25 cellular contexts compared by ENCODE assay signal in genomic region chr22:32058656-32059280, GRCh38. TPM values are rescaled to one million over a fixed set of nuclear protein-coding genes. Genes with fewer than 3 reads are reported as not detected.
DNase-seq lines count a peak whose midpoint lies in the region; ATAC-seq and TF ChIP-seq lines count a peak whose summit lies in the region.
"Had no signal": no experiment of that assay in that cellular context is flagged by ENCODE, and none has a peak within 500 bp of the region (broad histone marks: within the 10 kb centered on the region; RNA-seq: fewer than 3 reads in every experiment).

No MANE protein-coding gene starts in this region.

- H3K4me3 Mint-ChIP-seq in chondrocyte (ENCODE audit: unreplicated experiment), result no peak overlapping the region
- H3K4me3 Mint-ChIP-seq: activated B cell treated with CpG ODN at 0.5 μM for 24 hours; activated naive CD8-positive, alpha-beta T cell treated with anti-CD3 and anti-CD28 coated beads, Interleukin-2, amount 10 ng/mL, durations not matched to agents 7 days and 5 days had no signal

- H3K4me1 ChIP-seq in GM23248 (ENCODE audit: insufficient read depth) (no peaks in the 10 kb centered on the region), right cardiac atrium (ENCODE audit: control insufficient read depth, insufficient read depth, low read length) (no peaks in the 10 kb centered on the region), colonic mucosa (no peaks in the 10 kb centered on the region)
- H3K4me1 ChIP-seq: breast epithelium, esophagus squamous epithelium, SJSA1, vagina had no signal

- H3K27me3 ChIP-seq in GM23248 (replicated peaks; ENCODE audit: insufficient read depth), result peaks cover 13% of the 10 kb centered on the region; the same call in 1 of the 2 replicates
- H3K27me3 ChIP-seq in right cardiac atrium (ENCODE audit: control insufficient read depth, insufficient read depth), result no peaks in the 10 kb centered on the region
- no peaks in the 10 kb centered on the region for H3K27me3 ChIP-seq in colonic mucosa
- H3K27me3 ChIP-seq: breast epithelium, vagina had no signal

- no peaks in the 10 kb centered on the region for H3F3A ChIP-seq in GM23248 (ENCODE audit: insufficient read depth)

- H3K27ac Mint-ChIP-seq in chondrocyte (ENCODE audit: unreplicated experiment), result peak overlapping the region; percentile 82
- H3K27ac Mint-ChIP-seq: activated B cell treated with CpG ODN at 0.5 μM for 24 hours; activated naive CD8-positive, alpha-beta T cell treated with anti-CD3 and anti-CD28 coated beads, Interleukin-2, amount 10 ng/mL, durations not matched to agents 7 days and 5 days had no signal

- 8 to 17% methylated on average over 3 of the region's 3 CpGs for WGBS in GM23248 (ENCODE audit: low coverage in 1 of 2, low lambda C conversion rate in 2 of 2, missing lambda C conversion rate in 2 of 2), 2 experiments
- WGBS in right cardiac atrium, result 41% methylated on average over 3 of the region's 3 CpGs

- intact Hi-C loops in right cardiac atrium (cut with DNase I), result no loop called here
- intact Hi-C loops in head of caudate nucleus (cut with DNase I), result no loop called here
- intact Hi-C loops in colonic mucosa (cut with DNase I), result no loop called here

- H3K9me3 Mint-ChIP-seq in chondrocyte (ENCODE audit: low read depth), result no peaks in the 10 kb centered on the region

- H3K27ac ChIP-seq in GM23248 (no peak overlapping the region), right cardiac atrium (ENCODE audit: low read length) (peak overlapping the region; percentile 88), colonic mucosa (no peak overlapping the region)
- H3K27ac ChIP-seq: breast epithelium, esophagus squamous epithelium, PC-9, SJSA1, vagina had no signal

- peak; percentile 80 to 90 for ATAC-seq in right cardiac atrium
- no peak for ATAC-seq in HG02870 (IDR thresholded peaks at IDR 0.05; ENCODE audit: unreplicated experiment)
- ATAC-seq: HCT116 had no signal

- no peaks in the 10 kb centered on the region for H3K79me2 ChIP-seq in GM23248 (ENCODE audit: insufficient read depth)

- H3K9ac ChIP-seq in GM23248 (no peak overlapping the region), colonic mucosa (ENCODE audit: low read depth in 2 of 2, low read length in 2 of 2) (no peak overlapping the region)

- in situ Hi-C loops in GM23248 (cut with MboI), result no loop called here

- H3K36me3 ChIP-seq in GM23248 (ENCODE audit: low read depth), result no peaks in the 10 kb centered on the region
- no peaks in the 10 kb centered on the region for H3K36me3 ChIP-seq in colonic mucosa
- H3K36me3 ChIP-seq: breast epithelium, esophagus squamous epithelium, SJSA1, vagina had no signal

- peaks cover 6% of the 10 kb centered on the region for H3K4me1 Mint-ChIP-seq in chondrocyte (ENCODE audit: low read depth)
- H3K4me1 Mint-ChIP-seq: activated B cell treated with CpG ODN at 0.5 μM for 24 hours; activated naive CD8-positive, alpha-beta T cell treated with anti-CD3 and anti-CD28 coated beads, Interleukin-2, amount 10 ng/mL, durations not matched to agents 7 days and 5 days had no signal

- H3K4me2 ChIP-seq in GM23248 (ENCODE audit: unreplicated experiment), result no peak overlapping the region
- H3K4me2 ChIP-seq: PC-9 had no signal

- peak; percentile 14 for DNase-seq in GM23248
- no peak for DNase-seq in chondrocyte (ENCODE audit: low spot score)
- DNase-seq in right cardiac atrium, result no peak
- peak; percentile 53 for DNase-seq in renal cortical epithelial cell (ENCODE audit: low read depth)
- DNase-seq in head of caudate nucleus, result no peak
- DNase-seq in HuH-7 (ENCODE audit: low spot score), result no peak
- DNase-seq in colonic mucosa, result no peak
- DNase-seq: activated B cell treated with CpG ODN at 0.5 μM for 24 hours; activated naive CD8-positive, alpha-beta T cell treated with anti-CD3 and anti-CD28 coated beads, Interleukin-2, amount 10 ng/mL, durations not matched to agents 7 days and 5 days; AML-193; EL; esophagus squamous epithelium; hippocampal formation; KG1; NCI-H1105; NCI-H774; PC-9; stimulated activated CD4-positive, alpha-beta T cell treated with anti-CD3 and anti-CD28 coated beads, Interleukin-4, amount 100 ng/mL, for 1 hour had no signal

- H4K20me1 ChIP-seq in GM23248 (ENCODE audit: insufficient read depth), result no peaks in the 10 kb centered on the region

- H3K9me2 ChIP-seq in GM23248 (ENCODE audit: insufficient read depth), result no peaks in the 10 kb centered on the region

- H3K36me3 Mint-ChIP-seq in chondrocyte (ENCODE audit: low read depth), result no peaks in the 10 kb centered on the region

- peaks cover 27% of the 10 kb centered on the region for H3K27me3 Mint-ChIP-seq in chondrocyte (ENCODE audit: low read depth)

- H3K9me3 ChIP-seq in GM23248 (ENCODE audit: low read depth), result no peaks in the 10 kb centered on the region
- H3K9me3 ChIP-seq in right cardiac atrium (ENCODE audit: control insufficient read depth, low read length), result no peaks in the 10 kb centered on the region
- no peaks in the 10 kb centered on the region for H3K9me3 ChIP-seq in colonic mucosa
- H3K9me3 ChIP-seq: esophagus squamous epithelium, SJSA1, vagina had no signal

- no peak overlapping the region for H3K4me3 ChIP-seq in GM23248
- H3K4me3 ChIP-seq in right cardiac atrium (ENCODE audit: low read length), result peak overlapping the region; percentile 52
- H3K4me3 ChIP-seq in colonic mucosa, result no peak overlapping the region
- H3K4me3 ChIP-seq: breast epithelium, esophagus squamous epithelium, PC-9, SJSA1, skin epidermis, vagina had no signal

- H2AFZ ChIP-seq in GM23248, result no peak overlapping the region
- H2AFZ ChIP-seq: PC-9 had no signal

- TF ChIP-seq CTCF in chondrocyte (IDR thresholded peaks at IDR 0.05) (no peak), colonic mucosa (IDR thresholded peaks at IDR 0.05) (no peak)

RNA-seq across cellular contexts. Expression of gene SLC5A1, which starts 15.7 kb away (rescaled TPM):
- total RNA-seq in GM23248 (2014; rRNA removed; shearing (Covaris generic)), result not detected in 2 replicates
- polyA plus RNA-seq in GM23248 (2016; fragmentation: Nextera tagmentation; extraction: Ambion mirVana) (not detected in 2 replicates), right cardiac atrium (49.5 TPM)
- total RNA-seq in chondrocyte (0.23 TPM in 1 of 3 replicates, not detected in the others), right cardiac atrium (10 to 100 TPM; 52.7 to 98.2 (median 86.3) TPM), renal cortical epithelial cell (not detected in 2 replicates), colonic mucosa (10 to 100 TPM; 23.4 to 47.9 TPM)
- total RNA-seq: activated B cell treated with CpG ODN at 0.5 μM for 24 hours; activated naive CD8-positive, alpha-beta T cell treated with anti-CD3 and anti-CD28 coated beads, Interleukin-2, amount 10 ng/mL, durations not matched to agents 7 days and 5 days; osteoblast; PC-9; SJSA1 had no signal

Comparison
In these comparisons a context has a peak if more than half of its experiments do, and no peak if none do; other contexts are left out.
1. DNase-seq: peak in GM23248 (single experiment) and renal cortical epithelial cell (single experiment); none in chondrocyte (single experiment), right cardiac atrium (0 of 3), head of caudate nucleus (0 of 42), HuH-7 (single experiment) and colonic mucosa (single experiment).
2. RNA of gene SLC5A1, which starts 15.7 kb away (total RNA-seq): 52.7 to 98.2 TPM in right cardiac atrium and 23.4 to 47.9 TPM in colonic mucosa; 0.23 TPM in chondrocyte, not detected in GM23248 and not detected in renal cortical epithelial cell; every median in the first group is over 10 times any median in the second.